Comparison of ENCODE assay signal across 23 cellular contexts in the genomic region with DNA sequence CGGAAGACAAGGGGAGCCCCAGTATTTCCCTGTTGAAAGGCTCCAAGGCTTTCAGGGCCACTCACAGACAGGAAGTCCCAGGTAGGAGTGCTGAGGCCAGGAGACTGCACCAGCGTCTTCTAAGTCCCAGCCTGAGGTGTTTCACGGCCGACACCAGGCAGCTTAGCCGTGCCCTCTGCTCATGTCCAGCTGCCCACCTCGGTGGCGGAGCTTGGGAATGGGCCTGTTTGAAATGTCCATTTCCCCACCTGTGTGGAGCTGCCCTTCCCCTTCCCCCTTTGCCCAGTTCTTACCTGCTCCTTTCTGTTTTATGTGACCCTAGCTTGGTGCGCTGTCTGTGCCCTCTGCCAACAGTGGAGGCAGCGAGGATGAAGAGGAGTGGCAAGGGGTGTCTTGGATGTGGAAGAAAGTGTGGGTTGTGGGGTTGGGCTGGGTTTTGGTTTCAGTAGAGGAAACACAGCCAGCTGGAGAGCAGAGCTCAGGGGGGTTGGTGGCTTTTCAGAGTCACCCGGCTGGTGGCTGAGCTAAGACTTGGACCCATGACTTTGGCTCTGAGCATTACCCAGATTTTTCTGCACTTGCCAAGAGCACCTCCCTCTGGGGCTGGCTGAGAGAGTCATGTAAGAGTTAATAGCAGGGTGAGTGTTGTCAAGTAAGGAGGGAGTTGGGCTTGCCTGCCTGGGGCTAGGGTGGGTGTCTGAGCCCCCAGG. TPM values are rescaled to one million over a fixed set of nuclear protein-coding genes. Genes with fewer than 3 reads are reported as not detected.
"Had no signal": no experiment of that assay in that cellular context is flagged by ENCODE, and none has a peak within 500 bp of the region (broad histone marks: within the 10 kb centered on the region; RNA-seq: fewer than 3 reads in every experiment).

No MANE protein-coding gene starts in this region.

- H3K4me1 ChIP-seq: body of pancreas had no signal

- H3K27me3 ChIP-seq: body of pancreas, esophagus muscularis mucosa, right atrium auricular region, vagina had no signal

- H3K4me3 ChIP-seq: body of pancreas, esophagus muscularis mucosa, lung, prostate gland, right atrium auricular region, vagina had no signal

- H3K9me3 ChIP-seq: body of pancreas, esophagus muscularis mucosa, prostate gland, right atrium auricular region, vagina had no signal

- ATAC-seq: activated CD8-positive, alpha-beta memory T cell treated with anti-CD3 and anti-CD28 coated beads, Interleukin-2, amount 10 ng/mL, durations not matched to agents 7 days and 5 days; body of pancreas; stimulated activated naive CD8-positive, alpha-beta T cell treated with anti-CD3 and anti-CD28 coated beads, Interleukin-15, Interleukin-2, amounts not matched to agents 100 U/mL and 50 U/mL, for 24 hours had no signal

- DNase-seq: activated CD4-positive, alpha-beta T cell treated with anti-CD3 and anti-CD28 coated beads, Interleukin-2, amount 50 U/mL, for 48 hours; activated CD8-positive, alpha-beta memory T cell treated with anti-CD3 and anti-CD28 coated beads, Interleukin-2, amount 10 ng/mL, durations not matched to agents 7 days and 5 days; activated naive CD8-positive, alpha-beta T cell treated with anti-CD3 and anti-CD28 coated beads for 36 hours; amygdala; body of pancreas; central memory CD4-positive, alpha-beta T cell; cortex of kidney; effector CD4-positive, alpha-beta T cell; hippocampal formation; midbrain; nephron progenitor cell; stimulated activated naive CD8-positive, alpha-beta T cell treated with anti-CD3 and anti-CD28 coated beads, Interleukin-15, Interleukin-2, amounts not matched to agents 100 U/mL and 50 U/mL, for 24 hours; SW 1271; T-helper 2 cell; trophoblast cell; WERI-Rb-1 had no signal

- H3K27ac ChIP-seq: body of pancreas, esophagus muscularis mucosa, prostate gland, right atrium auricular region, vagina, WERI-Rb-1 had no signal

RNA-seq across cellular contexts. Expression of a gene that starts 37.5 kb away (rescaled TPM):
- total RNA-seq: activated CD8-positive, alpha-beta memory T cell treated with anti-CD3 and anti-CD28 coated beads, Interleukin-2, amount 10 ng/mL, durations not matched to agents 7 days and 5 days; activated naive CD8-positive, alpha-beta T cell treated with anti-CD3 and anti-CD28 coated beads for 36 hours; body of pancreas; esophagus muscularis mucosa; lung; osteocyte; prostate gland; right atrium auricular region; skeletal muscle tissue; vagina had no signal

RNA-seq across cellular contexts. Expression of a gene that starts 57.0 kb away (rescaled TPM):
- total RNA-seq: activated CD8-positive, alpha-beta memory T cell treated with anti-CD3 and anti-CD28 coated beads, Interleukin-2, amount 10 ng/mL, durations not matched to agents 7 days and 5 days; activated naive CD8-positive, alpha-beta T cell treated with anti-CD3 and anti-CD28 coated beads for 36 hours; body of pancreas; esophagus muscularis mucosa; lung; osteocyte; prostate gland; vagina had no signal
